ENCODE assay signal across 36 cellular contexts in genomic region chr18:74278983-74279382, GRCh38. TPM values are rescaled to one million over a fixed set of nuclear protein-coding genes. Genes with fewer than 3 reads are reported as not detected.
"Had no signal": no experiment of that assay in that cellular context is flagged by ENCODE, and none has a peak within 500 bp of the region (broad histone marks: within the 10 kb centered on the region; RNA-seq: fewer than 3 reads in every experiment).

No MANE protein-coding gene starts in this region.

- H3K4me3 Mint-ChIP-seq: endodermal cell; natural killer cell treated with Interleukin-12 subunit alpha and Interleukin-12 subunit beta and Interleukin-15 and Interleukin-18, amount 100 ng/mL, for 72 hours; neural crest cell; stimulated activated naive CD8-positive, alpha-beta T cell treated with anti-CD3 and anti-CD28 coated beads, Interleukin-15, amount 100 ng/mL, for 72 hours had no signal

- H3K27ac Mint-ChIP-seq: endodermal cell; natural killer cell treated with Interleukin-12 subunit alpha and Interleukin-12 subunit beta and Interleukin-15 and Interleukin-18, amount 100 ng/mL, for 72 hours; stimulated activated naive CD8-positive, alpha-beta T cell treated with anti-CD3 and anti-CD28 coated beads, Interleukin-15, amount 100 ng/mL, for 72 hours had no signal

- H3K9me3 Mint-ChIP-seq: natural killer cell treated with Interleukin-12 subunit alpha and Interleukin-12 subunit beta and Interleukin-15 and Interleukin-18, amount 100 ng/mL, for 72 hours; neural crest cell; stimulated activated naive CD8-positive, alpha-beta T cell treated with anti-CD3 and anti-CD28 coated beads, Interleukin-15, amount 100 ng/mL, for 72 hours had no signal

- H3K27ac ChIP-seq: dorsolateral prefrontal cortex, epithelial cell of prostate, esophagus muscularis mucosa, lower lobe of right lung, neutrophil, thyroid gland had no signal

- H3K36me3 ChIP-seq: left lung, neutrophil, pancreas, thyroid gland had no signal

- H3K27me3 Mint-ChIP-seq: natural killer cell treated with Interleukin-12 subunit alpha and Interleukin-12 subunit beta and Interleukin-15 and Interleukin-18, amount 100 ng/mL, for 72 hours; stimulated activated naive CD8-positive, alpha-beta T cell treated with anti-CD3 and anti-CD28 coated beads, Interleukin-15, amount 100 ng/mL, for 72 hours had no signal

- H3K4me2 ChIP-seq: smooth muscle cell had no signal

- H3K27me3 ChIP-seq: dorsolateral prefrontal cortex, esophagus muscularis mucosa, heart right ventricle, left lung, neutrophil, pancreas, thyroid gland had no signal

- DNase-seq: cerebellar nuclear complex; dorsolateral prefrontal cortex; effector CD8-positive, alpha-beta T cell; endodermal cell; foreskin melanocyte; glutamatergic neuron; heart right ventricle; left cardiac atrium; left lung; lower lobe of right lung; pancreas; retina; stimulated activated CD4-positive, alpha-beta T cell treated with anti-CD3 and anti-CD28 coated beads, Interleukin-12 subunit alpha, Interleukin-12 subunit beta, amount 100 ng/mL, for 4 hours; stimulated activated CD4-positive, alpha-beta T cell treated with anti-CD3 and anti-CD28 coated beads, Interleukin-1b, Interleukin-23, amount 100 ng/mL, for 48 hours; stimulated activated CD4-positive, alpha-beta T cell treated with anti-CD3 and anti-CD28 coated beads, Interleukin-4, amount 100 ng/mL, for 1 hour; stimulated activated CD8-positive, alpha-beta memory T cell treated with anti-CD3 and anti-CD28 coated beads, Interleukin-4, amount 100 ng/mL, for 48 hours; stimulated activated naive CD4-positive, alpha-beta T cell; stimulated activated naive CD8-positive, alpha-beta T cell treated with anti-CD3 and anti-CD28 coated beads, Interleukin-15, amount 100 ng/mL, for 72 hours; thyroid gland; trophoblast cell had no signal

- H3K9me3 ChIP-seq: esophagus muscularis mucosa, heart right ventricle, left lung, lower lobe of right lung, neutrophil, pancreas, thyroid gland had no signal

- H3K36me3 Mint-ChIP-seq: natural killer cell treated with Interleukin-12 subunit alpha and Interleukin-12 subunit beta and Interleukin-15 and Interleukin-18, amount 100 ng/mL, for 72 hours had no signal

- ATAC-seq: heart right ventricle; left cardiac atrium; left lung; lower lobe of right lung; natural killer cell treated with Interleukin-12 subunit alpha and Interleukin-12 subunit beta and Interleukin-15 and Interleukin-18, amount 100 ng/mL, for 72 hours; sciatic nerve; stimulated activated naive CD8-positive, alpha-beta T cell treated with anti-CD3 and anti-CD28 coated beads, Interleukin-15, amount 100 ng/mL, for 72 hours had no signal

- FAIRE-seq: pancreas had no signal

- H3K4me3 ChIP-seq: dorsolateral prefrontal cortex, esophagus muscularis mucosa, heart right ventricle, left lung, lower lobe of right lung, pancreas, smooth muscle cell, thyroid gland had no signal

RNA-seq across cellular contexts. Expression of gene C18orf63, which starts 36.7 kb away (rescaled TPM):
- total RNA-seq: endodermal cell; esophagus muscularis mucosa; fibroblast of lung; heart right ventricle; kidney epithelial cell; left cardiac atrium; mesenteric fat pad; natural killer cell treated with Interleukin-12 subunit alpha and Interleukin-12 subunit beta and Interleukin-15 and Interleukin-18, amount 100 ng/mL, for 72 hours; neural crest cell; omental fat pad; pancreas; posterior vena cava; pulmonary artery endothelial cell; sciatic nerve; smooth muscle cell; subcutaneous adipose tissue; temporal lobe; thyroid gland; urinary bladder had no signal
- polyA plus RNA-seq: fibroblast of lung, heart right ventricle, pancreas, smooth muscle cell, urinary bladder had no signal
